Comparison of ENCODE assay signal across 16 cellular contexts in the genomic region with DNA sequence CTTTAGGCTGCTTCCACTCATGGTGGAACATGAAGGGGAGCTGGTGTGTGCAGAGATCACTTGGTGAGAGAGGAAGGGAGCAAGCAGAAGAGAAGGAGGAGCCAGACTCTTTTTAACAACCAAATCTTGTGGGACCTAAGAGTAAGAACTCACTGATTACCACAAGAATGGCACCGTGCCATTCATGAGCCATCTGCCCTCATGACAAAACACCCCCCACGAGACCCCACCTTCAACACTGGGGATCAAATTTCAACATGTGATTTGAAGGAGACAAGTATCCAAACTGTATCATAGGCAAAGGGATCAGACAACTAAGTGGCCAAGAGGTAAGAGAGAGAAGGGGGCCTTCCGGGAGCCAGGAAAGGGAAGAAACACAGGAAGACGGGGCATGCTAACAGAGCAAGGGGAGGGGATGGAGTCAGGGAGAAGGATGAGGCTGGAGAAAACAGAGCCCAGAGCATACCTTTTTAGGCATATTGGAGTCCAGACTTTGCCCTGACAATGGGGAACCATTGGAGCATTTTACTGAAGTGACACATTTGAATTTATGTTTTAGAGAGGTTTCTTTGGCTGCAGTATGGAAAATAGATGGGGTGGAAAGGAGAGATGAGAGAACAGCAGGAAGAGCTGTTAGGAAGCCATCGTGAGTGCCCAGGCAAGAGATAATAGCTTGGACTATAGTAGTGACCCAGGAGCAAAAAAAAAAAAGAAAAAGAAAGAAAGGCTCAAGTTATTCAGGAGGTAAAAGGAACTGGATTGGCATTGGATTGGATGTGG.
DNase-seq lines count a peak whose midpoint lies in the region; ATAC-seq, FAIRE-seq and TF ChIP-seq lines count a peak whose summit lies in the region.
"Had no signal": no experiment of that assay in that cellular context is flagged by ENCODE, and none has a peak within 500 bp of the region (broad histone marks: within the 10 kb centered on the region; RNA-seq: fewer than 3 reads in every experiment).

No MANE protein-coding gene starts in this region.

- TF ChIP-seq CTCF in AG04450 (IDR thresholded peaks at IDR 0.05; ENCODE audit: low read depth, low read length) (no peak), HEK293 (tag by site-specific recombination; IDR thresholded peaks at IDR 0.05) (no peak), dorsolateral prefrontal cortex (IDR thresholded peaks at IDR 0.05 in 54 of 56, conservative IDR thresholded peaks at IDR 0.05 in 2 of 56; ENCODE audit: low read depth in 1 of 56, partially characterized antibody in 56 of 56) (no peak), HepG2 (CRISPR knock-in tag; IDR thresholded peaks at IDR 0.05) (no peak)

- no TSS peak for BruUV-seq in HepG2 (replicated peaks; lab: Mats Ljungman, UMichigan)

- WGBS in HepG2 (ENCODE audit: low lambda C conversion rate) = 56% methylated on average over 5 of the region's 5 CpGs

- DNase-seq in AG04450 (ENCODE audit: low read depth, low spot score) (no peak), kidney tubule cell (ENCODE audit: low spot score) (peak; percentile 20), dorsolateral prefrontal cortex (no peak), iPS-NIHi11 (ENCODE audit: low spot score) (no peak), AG08395 (ENCODE audit: low spot score) (no peak), HepG2 (ENCODE audit: low spot score) (no peak)
- DNase-seq: caudate nucleus; CD4-positive, CD25-positive, alpha-beta regulatory T cell; GDM1; MV-4-11; NCI-H510A treated with DMSO at 0.1 percent for 48 hours; SHP77 treated with DMSO at 0.1 percent for 48 hours; stimulated activated CD4-positive, alpha-beta T cell treated with anti-CD3 and anti-CD28 coated beads, Interleukin-4, amount 100 ng/mL, for 1 hour; stimulated activated naive B cell treated with anti-CD40 and anti-IgM and Interleukin-4, amounts not matched to agents 10 μg/mL and 1 μg/mL and 100 μg/mL, for 72 hours had no signal

- CTCF ChIA-PET in AG04450 (lab: Charles Lee) (no interaction called here), HEK293 (lab: Yijun Ruan, JAX) (no interaction called here), HepG2 (lab: Yijun Ruan, JAX; ENCODE audit: low intra/inter-chr PET ratio, low total read pairs) (no interaction called here)

- TF ChIP-seq RAD21 in HepG2 (CRISPR knock-in tag; IDR thresholded peaks at IDR 0.05) = no peak

- H3K36me3 ChIP-seq in HEK293 (ENCODE audit: control insufficient read depth in 2 of 2, insufficient read depth in 1 of 2, low read length in 2 of 2) = no peaks in the 10 kb centered on the region
- no peaks in the 10 kb centered on the region for H3K36me3 ChIP-seq in HepG2 (replicated peaks in 1 of 2; ENCODE audit: control insufficient read depth in 1 of 2, insufficient read depth in 2 of 2, low read length in 2 of 2)

- H3K4me2 ChIP-seq in HepG2 (ENCODE audit: low read depth, low read length) = no peak overlapping the region

- peak; percentile 6 for ATAC-seq in SK-N-SH treated with all-trans-retinoic acid at 6 μM for 48 hours
- no peak for ATAC-seq in HepG2
- ATAC-seq: stimulated activated naive B cell treated with anti-CD40 and anti-IgM and Interleukin-4, amounts not matched to agents 10 μg/mL and 1 μg/mL and 100 μg/mL, for 72 hours had no signal

- H3K27ac ChIP-seq in AG04450 (ENCODE audit: low read depth, low read length) (peak overlapping the region; percentile 66), HEK293 (ENCODE audit: extremely low read depth, low read depth, low read length) (no peak overlapping the region; the same call in 1 of the 2 replicates), dorsolateral prefrontal cortex (peak overlapping the region in 10 of 59 donors; percentile 5 to 88 (median 46)), HepG2 (ENCODE audit: extremely low read length, insufficient read depth, low read length) (no peak overlapping the region)

- H3K4me3 ChIP-seq in AG04450 (ENCODE audit: low read depth, low read length) (no peak overlapping the region), HEK293 (ENCODE audit: low read depth, low read length) (no peak overlapping the region), dorsolateral prefrontal cortex (no peak overlapping the region), HepG2 (replicated peaks in 1 of 3; ENCODE audit: insufficient read depth in 1 of 3, low read depth in 2 of 3, low read length in 3 of 3) (no peak overlapping the region)

- no peaks in the 10 kb centered on the region for H4K20me1 ChIP-seq in HepG2 (ENCODE audit: insufficient read depth, low read length)

- POLR2A ChIA-PET in AG04450 (lab: Yijun Ruan, JAX) = interaction anchor here (0.6 to 1.5 kb wide), 3 partner anchors 46 to 155 kb away, joined by 4 to 5 read pairs (median 4); no protein-coding TSS in a partner anchor
- POLR2A ChIA-PET in HEK293 (lab: Yijun Ruan, JAX) = no interaction called here
- POLR2A ChIA-PET in HepG2 (lab: Yijun Ruan, JAX) = no interaction called here

- H3K4me1 ChIP-seq in HEK293 (ENCODE audit: control insufficient read depth, insufficient read depth, low read length) = peaks cover 10% of the 10 kb centered on the region
- peaks cover 48% of the 10 kb centered on the region for H3K4me1 ChIP-seq in HepG2 (ENCODE audit: insufficient read depth, low read length)

- no peaks in the 10 kb centered on the region for H3K79me2 ChIP-seq in HepG2 (ENCODE audit: insufficient read depth, low read length)

- no peak for TF ChIP-seq POLR2A in HepG2 (IDR thresholded peaks at IDR 0.05; ENCODE audit: insufficient read depth in 1 of 2, low read depth in 2 of 2, low read length in 2 of 2)

- no peak overlapping the region for H3K9ac ChIP-seq in HepG2 (ENCODE audit: insufficient read depth, low read depth, low read length)

- intact Hi-C loops in dorsolateral prefrontal cortex (cut with DNase I) (loop anchor here in 1 of 2 donors (10.0 kb wide), 1 partner anchor 201 kb away; the partner anchor contains the start of gene NUDT4), HepG2 (cut with micrococcal nuclease; ENCODE audit: unreplicated experiment) (no loop called here)

- in situ Hi-C loops in HepG2 (cut with HindIII; ENCODE audit: extremely low pct_ligation_motif_present, low pct_unique_long_range_greater_than_20kb) = no loop called here

- H3K27me3 ChIP-seq in AG04450 (ENCODE audit: control insufficient read depth, insufficient read depth, low read length) (no peaks in the 10 kb centered on the region), dorsolateral prefrontal cortex (no peaks in the 10 kb centered on the region), HepG2 (ENCODE audit: control insufficient read depth in 1 of 2, insufficient read depth in 2 of 2, low read length in 2 of 2) (no peaks in the 10 kb centered on the region; a peak in 1 of 5 replicates)

- no peaks in the 10 kb centered on the region for H3K9me3 ChIP-seq in AG04450 (ENCODE audit: control insufficient read depth, insufficient read depth, low read length)
- no peaks in the 10 kb centered on the region for H3K9me3 ChIP-seq in HEK293 (ENCODE audit: control insufficient read depth, insufficient read depth, low read depth, low read length)
- H3K9me3 ChIP-seq in HepG2 (ENCODE audit: low read length) = no peaks in the 10 kb centered on the region; the same call in 1 of the 2 replicates

- TF ChIP-seq EP300 in HepG2 (IDR thresholded peaks at IDR 0.05; ENCODE audit: low read depth in 2 of 2, low read length in 2 of 2) (no peak), HepG2 (CRISPR knock-in tag; IDR thresholded peaks at IDR 0.05; ENCODE audit: borderline replicate concordance) (no peak)

- no peak for FAIRE-seq in HepG2 (lab: Jason Lieb, UNC)

- H2AFZ ChIP-seq in HepG2 (ENCODE audit: low read length) = no peak overlapping the region

TF ChIP-seq in SK-N-SH treated with all-trans-retinoic acid at 6 μM for 48 hours, 23 proteins besides CTCF, POLR2A, EP300 and RAD21:
- TF ChIP-seq PATZ1 (CRISPR knock-in tag; IDR thresholded peaks at IDR 0.05; ENCODE audit: borderline replicate concordance) (peak; percentile 29; the same call in 1 of the 2 replicates), ZNF70 (CRISPR knock-in tag; IDR thresholded peaks at IDR 0.05) (no peak), CSDC2 (CRISPR knock-in tag; IDR thresholded peaks at IDR 0.05) (peak; percentile 83)

TF ChIP-seq in HepG2, 621 proteins besides CTCF, POLR2A, EP300 and RAD21 (continues in another document):
- TF ChIP-seq ZNF296 (CRISPR knock-in tag; conservative IDR thresholded peaks at IDR 0.05) = no peak
- TF ChIP-seq ZFP62 (CRISPR knock-in tag; IDR thresholded peaks at IDR 0.05) = no peak
- no peak for TF ChIP-seq AHR (CRISPR knock-in tag; IDR thresholded peaks at IDR 0.05)
- TF ChIP-seq, protein P1, sequence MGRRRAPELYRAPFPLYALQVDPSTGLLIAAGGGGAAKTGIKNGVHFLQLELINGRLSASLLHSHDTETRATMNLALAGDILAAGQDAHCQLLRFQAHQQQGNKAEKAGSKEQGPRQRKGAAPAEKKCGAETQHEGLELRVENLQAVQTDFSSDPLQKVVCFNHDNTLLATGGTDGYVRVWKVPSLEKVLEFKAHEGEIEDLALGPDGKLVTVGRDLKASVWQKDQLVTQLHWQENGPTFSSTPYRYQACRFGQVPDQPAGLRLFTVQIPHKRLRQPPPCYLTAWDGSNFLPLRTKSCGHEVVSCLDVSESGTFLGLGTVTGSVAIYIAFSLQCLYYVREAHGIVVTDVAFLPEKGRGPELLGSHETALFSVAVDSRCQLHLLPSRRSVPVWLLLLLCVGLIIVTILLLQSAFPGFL (CRISPR knock-in tag; IDR thresholded peaks at IDR 0.05) = no peak
- TF ChIP-seq SAP130 (CRISPR knock-in tag; IDR thresholded peaks at IDR 0.05; ENCODE audit: low read depth) = no peak
- TF ChIP-seq HNF4G (IDR thresholded peaks at IDR 0.05; ENCODE audit: borderline replicate concordance, low read depth, low read length) = no peak
- TF ChIP-seq HNF4G (CRISPR knock-in tag; IDR thresholded peaks at IDR 0.05; ENCODE audit: borderline replicate concordance, low read depth) = no peak
- no peak for TF ChIP-seq CSRNP1 (CRISPR knock-in tag; IDR thresholded peaks at IDR 0.05)
- TF ChIP-seq TGIF2 (CRISPR knock-in tag; IDR thresholded peaks at IDR 0.05) = no peak
